ENCODE assay signal across 24 cellular contexts in the genomic region with DNA sequence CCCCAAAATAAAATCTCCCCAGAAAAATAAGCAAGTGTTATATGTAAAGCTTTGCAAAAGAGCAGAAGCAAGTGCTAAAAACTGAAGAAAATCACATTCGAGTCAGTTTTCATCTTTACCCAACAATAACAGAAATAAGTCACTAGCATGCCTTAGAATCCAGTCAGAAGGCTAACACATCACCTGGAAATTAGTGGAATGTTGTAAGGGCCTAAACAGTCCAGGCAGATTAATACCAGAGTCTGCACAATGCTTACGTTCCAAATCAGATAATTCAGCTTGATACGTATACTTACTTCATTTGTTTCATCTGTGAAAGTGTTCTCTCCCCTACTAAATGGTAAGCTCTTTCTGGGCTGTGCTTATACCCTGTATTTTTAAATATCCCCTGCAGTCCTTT. TPM values are rescaled to one million over a fixed set of nuclear protein-coding genes. Genes with fewer than 3 reads are reported as not detected.
A peak's percentile ranks its signal among the peaks of the same experiment; 100 is the strongest.
DNase-seq lines count a peak whose midpoint lies in the region; FAIRE-seq and TF ChIP-seq lines count a peak whose summit lies in the region.
"Had no signal": no experiment of that assay in that cellular context is flagged by ENCODE, and none has a peak within 500 bp of the region (broad histone marks: within the 10 kb centered on the region; RNA-seq: fewer than 3 reads in every experiment).

No MANE protein-coding gene starts in this region.

- H4K20me1 ChIP-seq in smooth muscle cell (ENCODE audit: low read depth), result no peaks in the 10 kb centered on the region

- H3K9ac ChIP-seq in smooth muscle cell (ENCODE audit: low read depth), result no peak overlapping the region

- WGBS in smooth muscle cell (ENCODE audit: low lambda C conversion rate), result 82% methylated on average over 3 of the region's 3 CpGs

- H3F3A ChIP-seq in smooth muscle cell (ENCODE audit: low read depth), result no peaks in the 10 kb centered on the region

- no peak overlapping the region for H3K27ac ChIP-seq in smooth muscle cell (ENCODE audit: low read depth)
- H3K27ac ChIP-seq: SJSA1 had no signal

- no peak for TF ChIP-seq POLR2A in H54 (IDR thresholded peaks at IDR 0.05; ENCODE audit: low read depth, low read length)

- FAIRE-seq in H54 (lab: Jason Lieb, UNC), result peak; percentile 15
- FAIRE-seq: G401.6, GM12892, GM18507, RCC 7860 had no signal

- H3K9me3 ChIP-seq in smooth muscle cell (replicated peaks; ENCODE audit: low read depth), result no peaks in the 10 kb centered on the region
- H3K9me3 ChIP-seq: Caco-2, SJSA1 had no signal

- H3K4me2 ChIP-seq in smooth muscle cell, result no peak overlapping the region

- H3K4me3 ChIP-seq in AG10803 (ENCODE audit: low read length) (no peak overlapping the region), smooth muscle cell (no peak overlapping the region)
- H3K4me3 ChIP-seq: SJSA1 had no signal

- H3K27me3 ChIP-seq in smooth muscle cell (ENCODE audit: low read depth), result no peaks in the 10 kb centered on the region
- H3K27me3 ChIP-seq: SJSA1 had no signal

- H3K79me2 ChIP-seq in smooth muscle cell (ENCODE audit: low read depth), result no peaks in the 10 kb centered on the region

- DNase-seq in AG10803 (ENCODE audit: low read depth) (peak; percentile 36), H54 (ENCODE audit: insufficient read length, low spot score) (no peak), astrocyte of the hippocampus (ENCODE audit: low read depth, low spot score) (peak; percentile 59), kidney tubule cell (ENCODE audit: low spot score) (peak; percentile 60), smooth muscle cell (lab: John Stamatoyannopoulos, UW; ENCODE audit: unreplicated experiment) (no peak), cerebellar nuclear complex (lab: John Stamatoyannopoulos, UW) (no peak), germinal center (ENCODE audit: low spot score) (no peak)
- DNase-seq in stimulated activated CD4-positive, alpha-beta T cell treated with anti-CD3 and anti-CD28 coated beads, Interleukin-1b, Interleukin-23, amount 100 ng/mL, for 48 hours, result no peak
- DNase-seq: Caco-2; CD4-positive, alpha-beta T cell; DMS 273 treated with DMSO at 0.1 percent for 48 hours; DMS79 treated with DMSO at 0.1 percent for 48 hours; Kasumi-1; NCI-H1417 treated with DMSO at 0.1 percent for 48 hours; NCI-H187; NCI-H2107; NCI-H446 treated with DMSO at 0.1 percent for 48 hours; NCI-H526 treated with DMSO at 0.1 percent for 48 hours; OCI-M1 had no signal

- no peak overlapping the region for H2AFZ ChIP-seq in smooth muscle cell (ENCODE audit: low read depth)

- H3K36me3 ChIP-seq in smooth muscle cell (ENCODE audit: low read depth), result no peaks in the 10 kb centered on the region

- no peaks in the 10 kb centered on the region for H3K4me1 ChIP-seq in smooth muscle cell (ENCODE audit: low read depth)
- H3K4me1 ChIP-seq: SJSA1 had no signal

- TF ChIP-seq CTCF in AG10803 (conservative IDR thresholded peaks at IDR 0.05; ENCODE audit: low read length) (no peak), smooth muscle cell (IDR thresholded peaks at IDR 0.05; ENCODE audit: borderline replicate concordance, insufficient read depth, poor library complexity, severe bottlenecking) (no peak)

RNA-seq across cellular contexts. Expression of a gene that starts 42.7 kb away (rescaled TPM):
- total RNA-seq in smooth muscle cell, result 11.8 and 12.2 TPM in 2 replicates
- 6.7 and 8.9 TPM in 2 replicates for polyA plus RNA-seq in smooth muscle cell

Comparison
In these comparisons a context has a peak if more than half of its experiments do, and no peak if none do; other contexts are left out.
1. DNase-seq: peak in AG10803 (single experiment), astrocyte of the hippocampus (single experiment) and kidney tubule cell (single experiment); none in H54 (single experiment), smooth muscle cell (single experiment), cerebellar nuclear complex (0 of 2), germinal center (single experiment) and stimulated activated CD4-positive, alpha-beta T cell treated with anti-CD3 and anti-CD28 coated beads, Interleukin-1b, Interleukin-23, amount 100 ng/mL, for 48 hours (single experiment).